In the genomic region with DNA sequence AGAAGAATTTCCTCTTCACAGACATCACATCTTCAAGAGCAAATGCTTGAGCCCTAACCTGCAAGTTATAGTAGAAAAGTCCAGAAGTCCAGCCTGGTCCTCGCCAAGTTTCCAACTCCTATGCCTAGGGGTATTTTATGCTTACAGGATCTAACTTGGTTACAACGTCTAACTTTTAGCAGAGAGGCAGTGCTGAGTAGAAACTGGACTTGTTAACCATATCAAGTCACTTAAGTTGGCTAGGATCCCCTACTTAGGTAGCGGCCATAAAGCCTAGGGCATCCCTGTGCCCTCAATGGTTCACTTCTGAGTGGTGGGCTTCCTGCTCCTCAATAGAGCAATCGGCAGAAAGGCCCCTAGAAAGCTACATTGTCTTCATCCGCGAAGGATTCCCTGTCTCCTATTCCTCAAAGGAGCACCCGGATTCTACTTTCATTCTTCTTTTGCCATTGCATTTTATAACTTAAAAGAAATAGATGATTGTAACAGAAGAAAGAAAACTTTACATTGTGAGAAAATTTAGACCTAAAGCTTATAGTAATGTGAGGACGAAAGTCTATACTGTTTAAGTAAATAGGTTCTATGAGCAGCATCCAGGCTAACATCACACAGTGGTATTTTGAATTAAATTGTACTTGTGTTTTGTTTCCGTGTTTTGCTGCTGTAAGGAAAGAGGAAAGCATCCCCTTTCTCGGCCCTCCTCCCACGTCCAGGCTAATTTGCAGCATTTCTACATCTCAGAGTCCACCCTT, we compare ENCODE assay signal across 9 cellular contexts. TPM values are rescaled to one million over a fixed set of nuclear protein-coding genes. Genes with fewer than 3 reads are reported as not detected.
DNase-seq lines count a peak whose midpoint lies in the region; ATAC-seq and TF ChIP-seq lines count a peak whose summit lies in the region.
"Had no signal": no experiment of that assay in that cellular context is flagged by ENCODE, and none has a peak within 500 bp of the region (broad histone marks: within the 10 kb centered on the region; RNA-seq: fewer than 3 reads in every experiment).

No MANE protein-coding gene starts in this region.

- no peaks in the 10 kb centered on the region for H3K27me3 ChIP-seq in CD8-positive, alpha-beta T cell (ENCODE audit: insufficient read depth, low read length)
- peaks cover 0 to 19% (median 0%) of the 10 kb centered on the region in 4 donors for H3K27me3 ChIP-seq in esophagus squamous epithelium

- no peaks in the 10 kb centered on the region for H3K36me3 ChIP-seq in CD8-positive, alpha-beta T cell (ENCODE audit: insufficient read depth, low read length)
- peaks cover 0 to 6% (median 0%) of the 10 kb centered on the region in 3 donors for H3K36me3 ChIP-seq in esophagus squamous epithelium

- DNase-seq in CD8-positive, alpha-beta T cell, result no peak
- DNase-seq in RWPE1 (ENCODE audit: low spot score) (no peak), esophagus squamous epithelium (lab: John Stamatoyannopoulos, UW) (no peak), progenitor cell of endocrine pancreas (ENCODE audit: low spot score, unreplicated experiment) (no peak), NCI-H526 (lab: John Stamatoyannopoulos, UW) (no peak), SKM-1 (lab: John Stamatoyannopoulos, UW; ENCODE audit: unreplicated experiment) (no peak), AG08396 (ENCODE audit: low spot score) (no peak)

- no peaks in the 10 kb centered on the region for H3K9me3 Mint-ChIP-seq in CD8-positive, alpha-beta T cell
- H3K9me3 Mint-ChIP-seq in progenitor cell of endocrine pancreas (ENCODE audit: low read depth), result no peaks in the 10 kb centered on the region

- intact Hi-C loops in CD8-positive, alpha-beta T cell (cut with DNase I, micrococcal nuclease), result loop anchor here (5.0 to 10.0 kb wide), 4 partner anchors 196 to 769 kb away; partner anchors contain the start of gene HACD4 (in 2 of the 2)
- intact Hi-C loops in esophagus squamous epithelium (cut with DNase I), result no loop called here

- WGBS in esophagus squamous epithelium, 2 donors, result 63 to 67% methylated on average over 11 of the region's 11 CpGs

- H3K27ac ChIP-seq in CD8-positive, alpha-beta T cell (ENCODE audit: low read depth, low read length), result no peak overlapping the region
- peak overlapping the region; percentile 94 for H3K27ac ChIP-seq in RWPE1
- H3K27ac ChIP-seq in esophagus squamous epithelium, result peak overlapping the region; percentile 88 to 96 (median 92)

- CTCF ChIA-PET in CD8-positive, alpha-beta T cell (lab: Charles Lee), result interaction anchor here (0.7 to 2.3 kb wide), 6 partner anchors 10 to 366 kb away, joined by 3 to 7 read pairs (median 4); no protein-coding TSS in a partner anchor
- CTCF ChIA-PET in RWPE1 (lab: Yijun Ruan, JAX), result no interaction called here

- H3K4me1 ChIP-seq in CD8-positive, alpha-beta T cell (ENCODE audit: insufficient read depth, low read length), result peaks cover 31% of the 10 kb centered on the region
- H3K4me1 ChIP-seq in esophagus squamous epithelium, result peaks cover 0 to 43% (median 6%) of the 10 kb centered on the region in 3 donors

- peak overlapping the region; percentile 91 for H3K4me3 ChIP-seq in CD8-positive, alpha-beta T cell (ENCODE audit: low read depth, low read length)
- H3K4me3 ChIP-seq in esophagus squamous epithelium, result peak overlapping the region; percentile 44 to 95 (median 80)

- peaks cover 22% of the 10 kb centered on the region for H3K36me3 Mint-ChIP-seq in CD8-positive, alpha-beta T cell
- H3K36me3 Mint-ChIP-seq in progenitor cell of endocrine pancreas (ENCODE audit: insufficient read depth), result peaks cover 3% of the 10 kb centered on the region

- no peak for TF ChIP-seq POLR2A in esophagus squamous epithelium (IDR thresholded peaks at IDR 0.05)

- POLR2A ChIA-PET in CD8-positive, alpha-beta T cell (lab: Charles Lee), result no interaction called here
- POLR2A ChIA-PET in RWPE1 (lab: Yijun Ruan, JAX; ENCODE audit: low non-redundant PET), result no interaction called here

- ATAC-seq in CD8-positive, alpha-beta T cell, result no peak
- ATAC-seq in activated CD4-positive, CD25-positive, alpha-beta regulatory T cell treated with anti-CD3 and anti-CD28 coated beads, Interleukin-2, amount 50 U/mL, for 24 hours, result no peak

- H3K4me1 Mint-ChIP-seq in CD8-positive, alpha-beta T cell (ENCODE audit: low read depth), result peaks cover 36% of the 10 kb centered on the region
- peaks cover 23% of the 10 kb centered on the region for H3K4me1 Mint-ChIP-seq in progenitor cell of endocrine pancreas (ENCODE audit: low read depth)

- no peak overlapping the region for H3K27ac Mint-ChIP-seq in CD8-positive, alpha-beta T cell
- peak overlapping the region; percentile 97 for H3K27ac Mint-ChIP-seq in progenitor cell of endocrine pancreas

- peak overlapping the region; percentile 99 for H3K4me3 Mint-ChIP-seq in CD8-positive, alpha-beta T cell
- peak overlapping the region; percentile 99 for H3K4me3 Mint-ChIP-seq in progenitor cell of endocrine pancreas (ENCODE audit: low read depth)

- H3K27me3 Mint-ChIP-seq in CD8-positive, alpha-beta T cell (ENCODE audit: low read depth), result peaks cover 17% of the 10 kb centered on the region
- H3K27me3 Mint-ChIP-seq in progenitor cell of endocrine pancreas, result peaks cover 18% of the 10 kb centered on the region

- TF ChIP-seq CTCF in CD8-positive, alpha-beta T cell (IDR thresholded peaks at IDR 0.05), result no peak
- TF ChIP-seq CTCF in RWPE1 (conservative IDR thresholded peaks at IDR 0.05; ENCODE audit: low read depth), result no peak
- no peak for TF ChIP-seq CTCF in esophagus squamous epithelium (IDR thresholded peaks at IDR 0.05)
- no peak for TF ChIP-seq CTCF in progenitor cell of endocrine pancreas (IDR thresholded peaks at IDR 0.05; ENCODE audit: unreplicated experiment)

- H3K9me3 ChIP-seq in CD8-positive, alpha-beta T cell (ENCODE audit: low read length), result no peaks in the 10 kb centered on the region
- no peaks in the 10 kb centered on the region for H3K9me3 ChIP-seq in esophagus squamous epithelium

RNA-seq across cellular contexts. Expression of gene MTAP, which starts 1.3 kb away (rescaled TPM):
- total RNA-seq in CD8-positive, alpha-beta T cell, result 10 to 100 TPM in 1 of 2 experiments, 1 to 10 TPM in 1; 9.9 to 14.3 TPM
- total RNA-seq in esophagus squamous epithelium, result 10 to 100 TPM; 16.1 to 37.4 (median 27.6) TPM
- 73.4 and 85.9 TPM in 2 replicates for total RNA-seq in progenitor cell of endocrine pancreas
- total RNA-seq: SK-MEL-5 had no signal
